In the genomic region with DNA sequence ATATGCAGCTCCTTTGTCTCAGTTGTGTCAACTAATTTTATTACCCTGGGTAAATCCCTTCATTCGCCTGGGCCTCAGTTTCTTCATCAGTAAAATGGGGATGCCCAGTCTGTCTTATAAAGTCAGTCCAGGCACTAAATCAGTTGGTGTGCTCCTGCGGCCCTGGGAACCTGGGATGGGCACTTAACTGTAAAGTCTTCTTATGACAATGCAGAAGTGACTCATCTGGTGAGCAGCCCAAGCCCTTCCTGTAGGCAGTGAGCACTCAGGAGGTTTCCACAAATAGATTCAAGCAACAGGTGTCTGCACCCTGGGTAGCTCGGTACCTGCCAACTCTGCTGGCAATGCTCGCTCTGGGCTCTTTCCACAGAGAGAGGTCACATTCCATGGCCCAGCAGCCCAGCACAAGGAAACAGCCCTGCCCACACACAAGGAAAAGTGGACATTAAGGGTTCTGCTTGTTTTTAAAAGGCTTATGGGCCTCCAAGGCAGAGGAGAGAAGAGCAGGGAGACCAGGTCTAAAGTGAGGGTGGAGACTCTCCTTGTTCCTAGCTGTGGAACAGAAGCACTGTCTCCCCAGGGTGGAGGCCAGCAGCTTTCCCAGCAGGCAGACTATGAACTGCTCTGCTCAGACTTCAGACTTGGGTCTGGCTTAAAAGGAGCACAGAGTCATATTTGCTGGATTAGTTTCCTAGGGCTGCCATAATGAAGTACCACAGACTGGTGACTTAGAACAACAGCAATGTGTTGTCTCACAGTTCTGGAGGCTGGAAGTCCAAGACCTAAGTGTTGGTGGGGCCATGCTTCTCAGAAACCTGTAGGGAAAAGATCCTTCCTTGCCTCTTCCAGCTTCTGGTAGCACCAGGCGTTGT, we compare ENCODE assay signal across 8 cellular contexts.
A peak's percentile ranks its signal among the peaks of the same experiment; 100 is the strongest.
DNase-seq lines count a peak whose midpoint lies in the region; ATAC-seq and TF ChIP-seq lines count a peak whose summit lies in the region.

No MANE protein-coding gene starts in this region.

- H3K27ac Mint-ChIP-seq in natural killer cell = no peak overlapping the region

- H3K27me3 Mint-ChIP-seq in natural killer cell (ENCODE audit: low read depth in 2 of 2) = peaks cover 3 to 30% of the 10 kb centered on the region in 2 donors

- no peaks in the 10 kb centered on the region for H3K4me1 Mint-ChIP-seq in natural killer cell

- intact Hi-C loops in upper lobe of right lung (cut with DNase I) (no loop called here), natural killer cell (cut with micrococcal nuclease) (no loop called here)

- no peak overlapping the region for H3K4me3 ChIP-seq in fibroblast of pulmonary artery (replicated peaks; ENCODE audit: low read depth, low read length)
- H3K4me3 ChIP-seq in upper lobe of right lung = no peak overlapping the region

- H3K9me3 Mint-ChIP-seq in natural killer cell = no peaks in the 10 kb centered on the region

- no peaks in the 10 kb centered on the region for H3K27me3 ChIP-seq in upper lobe of right lung

- no peaks in the 10 kb centered on the region for H3K36me3 Mint-ChIP-seq in natural killer cell

- peak; percentile 96 for ATAC-seq in GM18861 (IDR thresholded peaks at IDR 0.05; ENCODE audit: unreplicated experiment)
- peak; percentile 92 for ATAC-seq in HG02588 (IDR thresholded peaks at IDR 0.05; ENCODE audit: unreplicated experiment)
- ATAC-seq in upper lobe of right lung = peak; percentile 73
- no peak for ATAC-seq in natural killer cell

- DNase-seq in NCI-H226 (peak; percentile 83), fibroblast of pulmonary artery (ENCODE audit: low read depth) (peak; percentile 79), upper lobe of right lung (peak; percentile 72), medulla oblongata (ENCODE audit: extremely low spot score) (no peak), natural killer cell (no peak)
- DNase-seq in activated effector memory CD4-positive, alpha-beta T cell treated with anti-CD3 and anti-CD28 coated beads, Interleukin-2, amount 50 U/mL, for 16 hours = no peak

- H3K4me3 Mint-ChIP-seq in natural killer cell = no peak overlapping the region

- TF ChIP-seq CTCF in fibroblast of pulmonary artery (IDR thresholded peaks at IDR 0.05; ENCODE audit: low read length, missing control alignments) = no peak
- no peak for TF ChIP-seq CTCF in upper lobe of right lung (IDR thresholded peaks at IDR 0.05)
- TF ChIP-seq CTCF in natural killer cell (IDR thresholded peaks at IDR 0.05) = no peak

- no peaks in the 10 kb centered on the region for H3K36me3 ChIP-seq in upper lobe of right lung

- H3K27ac ChIP-seq in upper lobe of right lung = no peak overlapping the region

- H3K4me1 ChIP-seq in upper lobe of right lung = peaks cover 17% of the 10 kb centered on the region

- H3K9me3 ChIP-seq in upper lobe of right lung = no peaks in the 10 kb centered on the region

Comparison
In these comparisons a context has a peak if more than half of its experiments do, and no peak if none do; other contexts are left out.
1. ATAC-seq: peak in GM18861 (single experiment), HG02588 (single experiment) and upper lobe of right lung (single experiment); none in natural killer cell (0 of 3).
2. DNase-seq: peak in NCI-H226 (single experiment), fibroblast of pulmonary artery (single experiment) and upper lobe of right lung (single experiment); none in medulla oblongata (single experiment), natural killer cell (single experiment) and activated effector memory CD4-positive, alpha-beta T cell treated with anti-CD3 and anti-CD28 coated beads, Interleukin-2, amount 50 U/mL, for 16 hours (single experiment).